8 cellular contexts compared by ENCODE assay signal in genomic region chr3:172512363-172512762, GRCh38. TPM values are rescaled to one million over a fixed set of nuclear protein-coding genes. Genes with fewer than 3 reads are reported as not detected.
A peak's percentile ranks its signal among the peaks of the same experiment; 100 is the strongest.
DNase-seq lines count a peak whose midpoint lies in the region; ATAC-seq and TF ChIP-seq lines count a peak whose summit lies in the region.

No MANE protein-coding gene starts in this region.

- POLR2A ChIA-PET in activated CD8-positive, alpha-beta T cell treated with anti-CD3 and anti-CD28 coated beads for 36 hours (lab: Charles Lee) = interaction anchor here (0.6 to 3.3 kb wide), 3 partner anchors 10 to 82 kb away, joined by 3 to 26 read pairs (median 9); partner anchors contain the start of gene TNFSF10

- no peaks in the 10 kb centered on the region for H3K9me3 Mint-ChIP-seq in activated CD8-positive, alpha-beta T cell treated with anti-CD3 and anti-CD28 coated beads for 36 hours

- H3K4me3 Mint-ChIP-seq in activated CD8-positive, alpha-beta T cell treated with anti-CD3 and anti-CD28 coated beads for 36 hours = peak overlapping the region; percentile 55

- H3K36me3 Mint-ChIP-seq in activated CD8-positive, alpha-beta T cell treated with anti-CD3 and anti-CD28 coated beads for 36 hours (ENCODE audit: low read depth) = peaks cover 76% of the 10 kb centered on the region

- ATAC-seq in HG03460 (IDR thresholded peaks at IDR 0.05; ENCODE audit: unreplicated experiment) (peak; percentile 73), left cardiac atrium (peak; percentile 67 to 77)
- peak; percentile 66 for ATAC-seq in activated CD8-positive, alpha-beta T cell treated with anti-CD3 and anti-CD28 coated beads for 36 hours

- no peak for TF ChIP-seq CTCF in activated CD8-positive, alpha-beta T cell treated with anti-CD3 and anti-CD28 coated beads for 36 hours (IDR thresholded peaks at IDR 0.05)

- CTCF ChIA-PET in activated CD8-positive, alpha-beta T cell treated with anti-CD3 and anti-CD28 coated beads for 36 hours (lab: Charles Lee) = interaction anchor here (1.1 to 5.6 kb wide), 6 partner anchors 14 to 83 kb away, joined by 3 to 62 read pairs (median 3); no protein-coding TSS in a partner anchor

- peak; percentile 85 for DNase-seq in activated effector memory CD4-positive, alpha-beta T cell treated with anti-CD3 and anti-CD28 coated beads, Interleukin-2, amount 50 U/mL, for 16 hours
- no peak for DNase-seq in activated effector memory CD4-positive, alpha-beta T cell treated with Interleukin-2 at 50 U/mL for 16 hours
- peak; percentile 75 for DNase-seq in activated CD8-positive, alpha-beta T cell treated with anti-CD3 and anti-CD28 coated beads for 36 hours
- DNase-seq in left cardiac atrium = peak; percentile 79
- peak; percentile 33 to 72 for DNase-seq in stimulated activated CD8-positive, alpha-beta memory T cell treated with anti-CD3 and anti-CD28 coated beads, Interleukin-2, amount 100 ng/mL, for 48 hours (ENCODE audit: low read depth in 2 of 2)
- DNase-seq in cortex of kidney (lab: John Stamatoyannopoulos, UW) = no peak
- no peak for DNase-seq in NCI-H524 (lab: John Stamatoyannopoulos, UW)

- peaks cover 60% of the 10 kb centered on the region for H3K4me1 Mint-ChIP-seq in activated CD8-positive, alpha-beta T cell treated with anti-CD3 and anti-CD28 coated beads for 36 hours (ENCODE audit: low read depth)

- intact Hi-C loops in activated CD8-positive, alpha-beta T cell treated with anti-CD3 and anti-CD28 coated beads for 36 hours (cut with micrococcal nuclease) = loop anchor here (1.0 kb wide), 1 partner anchor 80 kb away; no protein-coding TSS in a partner anchor
- intact Hi-C loops in left cardiac atrium (cut with DNase I) = loop anchor here in 1 of 2 donors (10.0 kb wide), 1 partner anchor 82 kb away; no protein-coding TSS in a partner anchor

- H3K27me3 Mint-ChIP-seq in activated CD8-positive, alpha-beta T cell treated with anti-CD3 and anti-CD28 coated beads for 36 hours = no peaks in the 10 kb centered on the region

- H3K27ac Mint-ChIP-seq in activated CD8-positive, alpha-beta T cell treated with anti-CD3 and anti-CD28 coated beads for 36 hours = peak overlapping the region; percentile 87

RNA-seq across cellular contexts. Expression of gene TNFSF10, which starts 10.9 kb away (rescaled TPM):
- total RNA-seq in activated CD8-positive, alpha-beta T cell treated with anti-CD3 and anti-CD28 coated beads for 36 hours = 10 to 100 TPM; 21.5 to 23.6 TPM
- total RNA-seq in left cardiac atrium = 10 to 100 TPM; 12.7 to 18.6 TPM

Comparison
In these comparisons a context has a peak if more than half of its experiments do, and no peak if none do; other contexts are left out.
1. DNase-seq: peak in activated effector memory CD4-positive, alpha-beta T cell treated with anti-CD3 and anti-CD28 coated beads, Interleukin-2, amount 50 U/mL, for 16 hours (single experiment), activated CD8-positive, alpha-beta T cell treated with anti-CD3 and anti-CD28 coated beads for 36 hours (single experiment), left cardiac atrium (single experiment) and stimulated activated CD8-positive, alpha-beta memory T cell treated with anti-CD3 and anti-CD28 coated beads, Interleukin-2, amount 100 ng/mL, for 48 hours (2 of 2); none in activated effector memory CD4-positive, alpha-beta T cell treated with Interleukin-2 at 50 U/mL for 16 hours (single experiment), cortex of kidney (single experiment) and NCI-H524 (0 of 2).
2. Peak in every context shown above with its lines, with median percentiles within 50 percentile points of each other: ATAC-seq.